Comparison of ENCODE assay signal across 8 cellular contexts in the genomic region with DNA sequence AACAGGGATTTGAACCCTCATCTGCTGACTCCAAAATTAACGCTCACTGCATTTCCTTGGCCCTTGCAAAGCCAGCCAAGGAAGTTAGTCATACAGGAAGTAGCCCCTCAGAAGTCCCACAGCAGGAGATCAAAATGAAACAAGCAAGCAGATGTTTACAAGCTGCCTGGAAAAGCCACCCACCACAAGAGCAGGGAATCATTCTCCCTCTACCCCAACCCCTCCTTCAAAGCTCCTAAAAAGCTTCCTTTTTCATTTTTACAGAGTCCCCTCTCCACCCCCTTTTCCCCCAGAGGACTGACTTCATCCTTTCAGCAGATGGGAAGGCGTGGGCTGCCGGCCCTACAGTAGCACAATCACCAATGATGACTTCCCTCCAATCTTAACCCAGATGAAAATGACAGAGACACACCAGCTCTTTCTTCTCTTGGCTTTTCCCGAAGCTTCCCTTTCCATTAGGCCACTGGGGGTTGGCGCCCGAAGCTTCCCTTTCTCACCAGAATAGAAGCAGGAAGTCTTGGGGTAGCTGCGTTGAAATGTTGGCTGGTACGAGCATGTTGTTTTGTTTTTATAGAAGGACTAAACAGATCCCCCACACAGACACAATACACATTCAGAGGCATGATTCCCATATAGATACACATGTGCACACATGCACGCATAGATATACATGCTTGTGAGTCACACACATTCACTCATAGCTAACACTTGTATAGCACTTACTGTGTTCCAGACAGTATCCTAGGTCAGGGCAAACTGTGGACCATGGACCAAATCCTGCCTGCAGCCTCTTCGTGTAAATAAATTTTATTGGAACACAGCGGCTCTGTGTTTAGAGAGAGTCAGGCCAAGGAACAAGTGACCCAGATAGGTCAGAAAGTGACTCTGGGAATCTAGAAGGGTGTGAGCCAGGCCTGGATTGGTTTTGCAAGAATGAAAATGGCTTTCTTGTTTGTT. TPM values are rescaled to one million over a fixed set of nuclear protein-coding genes. Genes with fewer than 3 reads are reported as not detected.
A peak's percentile ranks its signal among the peaks of the same experiment; 100 is the strongest.
DNase-seq lines count a peak whose midpoint lies in the region; ATAC-seq, FAIRE-seq and TF ChIP-seq lines count a peak whose summit lies in the region.

No MANE protein-coding gene starts in this region.

- H3K9ac ChIP-seq in astrocyte (ENCODE audit: low read length): peak overlapping the region; percentile 47

- H3K79me2 ChIP-seq in astrocyte (ENCODE audit: insufficient read depth, low read length): no peaks in the 10 kb centered on the region

- peak overlapping the region; percentile 41 for H3K27ac ChIP-seq in astrocyte (ENCODE audit: low read depth, low read length)
- H3K27ac ChIP-seq in stomach: peak overlapping the region; percentile 37 to 78 (median 72)

- peak overlapping the region; percentile 23 for H2AFZ ChIP-seq in astrocyte (ENCODE audit: low read depth, low read length)

- peak overlapping the region; percentile 63 for H3K27ac Mint-ChIP-seq in astrocyte (ENCODE audit: unreplicated experiment)

- peaks cover 24% of the 10 kb centered on the region for H3K4me1 ChIP-seq in astrocyte (ENCODE audit: insufficient read depth, low read length)
- H3K4me1 ChIP-seq in stomach: peaks cover 22 to 45% (median 32%) of the 10 kb centered on the region in 4 donors
- H3K4me1 ChIP-seq in BE2C: no peaks in the 10 kb centered on the region

- no peaks in the 10 kb centered on the region for H3K36me3 Mint-ChIP-seq in astrocyte (ENCODE audit: low read depth, unreplicated experiment)

- H3K27me3 ChIP-seq in astrocyte (ENCODE audit: insufficient read depth, low read length) (no peaks in the 10 kb centered on the region), stomach (no peaks in the 10 kb centered on the region), BE2C (no peaks in the 10 kb centered on the region)

- H3K4me3 Mint-ChIP-seq in astrocyte (ENCODE audit: unreplicated experiment): no peak overlapping the region

- H3K4me3 ChIP-seq in astrocyte (ENCODE audit: insufficient read depth, low read depth, low read length): no peak overlapping the region
- peak overlapping the region in 1 of 4 donors; percentile 3 for H3K4me3 ChIP-seq in stomach
- no peak overlapping the region for H3K4me3 ChIP-seq in BE2C (ENCODE audit: low read depth, low read length)

- WGBS in stomach, 5 donors: 37 to 56% (median 49%) methylated on average over 11 of the region's 11 CpGs

- FAIRE-seq in astrocyte (lab: Jason Lieb, UNC): no peak

- H3K36me3 ChIP-seq in astrocyte (ENCODE audit: insufficient read depth, low read length) (no peaks in the 10 kb centered on the region), stomach (no peaks in the 10 kb centered on the region), BE2C (no peaks in the 10 kb centered on the region)

- no peak for TF ChIP-seq EP300 in stomach (IDR thresholded peaks at IDR 0.05)

- in situ Hi-C loops in G401 (cut with HindIII; ENCODE audit: low sequenced_read_pairs): no loop called here

- H3K4me2 ChIP-seq in astrocyte (ENCODE audit: low read length): peak overlapping the region; percentile 74

- H3K9me3 ChIP-seq in astrocyte (ENCODE audit: insufficient read depth, low read depth, low read length) (no peaks in the 10 kb centered on the region), stomach (no peaks in the 10 kb centered on the region), BE2C (no peaks in the 10 kb centered on the region)

- no peaks in the 10 kb centered on the region for H4K20me1 ChIP-seq in astrocyte (ENCODE audit: insufficient read depth, low read length)

- peaks cover 26% of the 10 kb centered on the region for H3K4me1 Mint-ChIP-seq in astrocyte (ENCODE audit: low read depth, unreplicated experiment)

- DNase-seq in EL (peak; percentile 85), NCI-H2227 (lab: John Stamatoyannopoulos, UW; ENCODE audit: unreplicated experiment) (peak; percentile 39), astrocyte (ENCODE audit: low read depth) (peak; percentile 77), iPS-NIHi11 (ENCODE audit: low spot score) (peak; percentile 49), stomach (no peak), BE2C (no peak), G401 (ENCODE audit: low spot score) (no peak)

- H3K27me3 Mint-ChIP-seq in astrocyte (ENCODE audit: low read depth, unreplicated experiment): no peaks in the 10 kb centered on the region

- TF ChIP-seq POLR2A in stomach (IDR thresholded peaks at IDR 0.05): no peak

- intact Hi-C loops in stomach (cut with DNase I; ENCODE audit: low total_unique reads): no loop called here

- no peak for ATAC-seq in HG03378 (IDR thresholded peaks at IDR 0.05; ENCODE audit: unreplicated experiment)

- H3K9me3 Mint-ChIP-seq in astrocyte (ENCODE audit: unreplicated experiment): peaks cover 4% of the 10 kb centered on the region

- TF ChIP-seq CTCF in astrocyte (IDR thresholded peaks at IDR 0.05; ENCODE audit: insufficient read depth, low read depth, low read length) (no peak), stomach (IDR thresholded peaks at IDR 0.05) (no peak), BE2C (IDR thresholded peaks at IDR 0.05; ENCODE audit: low read depth, low read length) (no peak)

RNA-seq across cellular contexts. Expression of gene ITPRIPL2, which starts 17.4 kb away (rescaled TPM):
- total RNA-seq in astrocyte (47.8 and 49.4 TPM in 2 replicates), stomach (10 to 100 TPM; 10.3 to 48.7 (median 36.8) TPM)
- polyA plus RNA-seq in stomach: 10 to 100 TPM in 1 of 3 donors, 1 to 10 TPM in 2; 7.6 to 14.1 (median 9.9) TPM
- polyA plus RNA-seq in BE2C (2012; ENCODE audit: insufficient read depth, insufficient read length, low read depth): 1.4 TPM
- 17.8 and 26.0 TPM in 2 replicates for total RNA-seq in G401 (2014; rRNA removed; shearing (Covaris generic))

RNA-seq across cellular contexts. Expression of gene SYT17, which starts 36.9 kb away (rescaled TPM):
- total RNA-seq in astrocyte (2.5 and 4.8 TPM in 2 replicates), stomach (10 to 100 TPM in 4 of 5 donors, 1 to 10 TPM in 1; 8.1 to 37.1 (median 18.7) TPM)
- 1 to 10 TPM; 2.9 to 4.4 (median 3.4) TPM for polyA plus RNA-seq in stomach
- 1.5 TPM for polyA plus RNA-seq in BE2C (2012; ENCODE audit: insufficient read depth, insufficient read length, low read depth)
- total RNA-seq in G401 (2014; rRNA removed; shearing (Covaris generic)): 0.12 TPM in 1 of 2 replicates, not detected in the other

Comparison
In these comparisons a context has a peak if more than half of its experiments do, and no peak if none do; other contexts are left out.
1. DNase-seq: peak in EL (single experiment), NCI-H2227 (single experiment), astrocyte (single experiment) and iPS-NIHi11 (single experiment); none in stomach (single experiment), BE2C (single experiment) and G401 (single experiment).